In the genomic region with DNA sequence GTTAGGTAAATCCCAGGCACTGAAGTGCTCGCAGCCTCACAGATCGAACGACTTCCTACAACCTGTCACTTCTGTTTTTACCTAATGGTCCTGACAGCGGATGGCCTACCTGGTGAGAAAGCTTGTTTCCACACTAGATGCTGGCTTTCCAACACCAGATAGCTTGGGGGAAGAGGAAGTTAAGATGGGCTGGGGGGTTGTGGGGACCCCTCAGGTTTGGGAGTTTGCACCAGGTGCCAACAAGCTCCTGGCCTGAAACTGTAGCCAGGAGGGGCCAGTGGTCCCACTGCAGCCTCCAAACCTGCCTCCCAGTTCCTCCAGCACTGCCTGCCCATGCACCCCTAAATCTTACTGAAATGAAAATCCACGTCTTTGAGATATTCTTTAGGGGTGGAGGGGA, we compare ENCODE assay signal across 1 cellular context.
TF ChIP-seq lines count a peak whose summit lies in the region.

No MANE protein-coding gene starts in this region.

TF ChIP-seq in HepG2, 621 proteins besides CTCF, POLR2A, EP300 and RAD21:
- TF ChIP-seq, protein P1, sequence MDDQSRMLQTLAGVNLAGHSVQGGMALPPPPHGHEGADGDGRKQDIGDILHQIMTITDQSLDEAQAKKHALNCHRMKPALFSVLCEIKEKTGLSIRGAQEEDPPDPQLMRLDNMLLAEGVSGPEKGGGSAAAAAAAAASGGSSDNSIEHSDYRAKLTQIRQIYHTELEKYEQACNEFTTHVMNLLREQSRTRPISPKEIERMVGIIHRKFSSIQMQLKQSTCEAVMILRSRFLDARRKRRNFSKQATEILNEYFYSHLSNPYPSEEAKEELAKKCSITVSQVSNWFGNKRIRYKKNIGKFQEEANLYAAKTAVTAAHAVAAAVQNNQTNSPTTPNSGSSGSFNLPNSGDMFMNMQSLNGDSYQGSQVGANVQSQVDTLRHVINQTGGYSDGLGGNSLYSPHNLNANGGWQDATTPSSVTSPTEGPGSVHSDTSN (CRISPR knock-in tag; IDR thresholded peaks at IDR 0.05; ENCODE audit: borderline replicate concordance) = no peak
- TF ChIP-seq SMAD9 (CRISPR knock-in tag; IDR thresholded peaks at IDR 0.05) (no peak), NCOR1 (IDR thresholded peaks at IDR 0.05; ENCODE audit: borderline replicate concordance, low read length) (no peak), ELF3 (CRISPR knock-in tag; IDR thresholded peaks at IDR 0.05) (no peak), KLF15 (CRISPR knock-in tag; IDR thresholded peaks at IDR 0.05; ENCODE audit: borderline replicate concordance) (no peak), MED13 (CRISPR knock-in tag; IDR thresholded peaks at IDR 0.05) (no peak), ZC3H13 (CRISPR knock-in tag; IDR thresholded peaks at IDR 0.05) (0 out of 2 replicates have a peak, but pooled peaks have one; percentile 15)
TF ChIP-seq in HepG2: peak in this region for 1.
